Comparison of ENCODE assay signal across 18 cellular contexts in genomic region chr4:89331197-89331596, GRCh38.
DNase-seq lines count a peak whose midpoint lies in the region; ATAC-seq and TF ChIP-seq lines count a peak whose summit lies in the region.
"Had no signal": no experiment of that assay in that cellular context is flagged by ENCODE, and none has a peak within 500 bp of the region (broad histone marks: within the 10 kb centered on the region; RNA-seq: fewer than 3 reads in every experiment).

No MANE protein-coding gene starts in this region.

- H3K9ac ChIP-seq in BLaER1 treated with 17β-estradiol and CSF1 and Interleukin-3, amounts not matched to agents 10 nM and 100 nM: peak overlapping the region in 3 of 11 experiments; percentile 22 to 24 (median 23); a peak in 2 of 22 replicates
- H3K9ac ChIP-seq in OCI-LY1 (ENCODE audit: low read length): no peak overlapping the region
- H3K9ac ChIP-seq: GM23248 had no signal

- no peak for ATAC-seq in HG02938 (IDR thresholded peaks at IDR 0.05; ENCODE audit: unreplicated experiment)
- ATAC-seq: GM12878, Right ventricle myocardium inferior had no signal

- H3K9me3 ChIP-seq in BLaER1 treated with 17β-estradiol and CSF1 and Interleukin-3, amounts not matched to agents 10 nM and 100 nM (replicated peaks in 1 of 11): peaks cover 5 to 24% (median 11%) of the 10 kb centered on the region in 11 experiments; a peak in 19 of 22 replicates
- H3K9me3 ChIP-seq in OCI-LY1 (ENCODE audit: low read length) (no peaks in the 10 kb centered on the region), neutrophil (no peaks in the 10 kb centered on the region)
- H3K9me3 ChIP-seq: HAP-1, MG63, SJSA1 had no signal

- H3K79me2 ChIP-seq in OCI-LY1 (ENCODE audit: insufficient read depth, low read length): no peaks in the 10 kb centered on the region

- H3F3A ChIP-seq in OCI-LY1 (ENCODE audit: insufficient read depth, low read length): no peaks in the 10 kb centered on the region

- no peaks in the 10 kb centered on the region for H4K20me1 ChIP-seq in BLaER1 treated with 17β-estradiol and CSF1 and Interleukin-3, amounts not matched to agents 10 nM and 100 nM
- H4K20me1 ChIP-seq in OCI-LY1 (ENCODE audit: insufficient read depth, low read length): no peaks in the 10 kb centered on the region

- H2AFZ ChIP-seq in OCI-LY1 (ENCODE audit: low read length): no peak overlapping the region
- H2AFZ ChIP-seq: GM23248 had no signal

- TF ChIP-seq CTCF in HL-60 (IDR thresholded peaks at IDR 0.05; ENCODE audit: insufficient read depth, low read length) (no peak), OCI-LY1 (IDR thresholded peaks at IDR 0.05; ENCODE audit: low read length) (no peak), neutrophil (IDR thresholded peaks at IDR 0.05) (no peak)

- peak overlapping the region in 4 of 11 experiments; percentile 50 to 68 (median 58); a peak in 8 of 22 replicates for H3K27ac ChIP-seq in BLaER1 treated with 17β-estradiol and CSF1 and Interleukin-3, amounts not matched to agents 10 nM and 100 nM
- H3K27ac ChIP-seq in HL-60 (replicated peaks) (peak overlapping the region; percentile 33), OCI-LY1 (ENCODE audit: low read depth, low read length, poor library complexity, severe bottlenecking) (peak overlapping the region; percentile 12), neutrophil (peak overlapping the region; percentile 82)
- H3K27ac ChIP-seq: GM23248, SJSA1 had no signal

- no peaks in the 10 kb centered on the region for H3K9me2 ChIP-seq in OCI-LY1 (ENCODE audit: low read depth, low read length)

- no peaks in the 10 kb centered on the region for H3K36me3 ChIP-seq in BLaER1 treated with 17β-estradiol and CSF1 and Interleukin-3, amounts not matched to agents 10 nM and 100 nM
- H3K36me3 ChIP-seq in OCI-LY1 (ENCODE audit: insufficient read depth, low read length) (no peaks in the 10 kb centered on the region), neutrophil (no peaks in the 10 kb centered on the region)
- H3K36me3 ChIP-seq: HAP-1, MG63, SJSA1 had no signal

- H3K4me3 ChIP-seq in BLaER1 treated with 17β-estradiol and CSF1 and Interleukin-3, amounts not matched to agents 10 nM and 100 nM: peak overlapping the region in 1 of 10 experiments; percentile 18; a peak in 2 of 20 replicates
- H3K4me3 ChIP-seq in HL-60 (replicated peaks; ENCODE audit: insufficient read depth, low read length) (no peak overlapping the region), OCI-LY1 (ENCODE audit: low read depth, low read length, poor library complexity, severe bottlenecking) (no peak overlapping the region), neutrophil (ENCODE audit: low read depth in 1 of 2, low read length in 1 of 2) (peak overlapping the region; percentile 35 to 42)
- H3K4me3 ChIP-seq: GM12878, GM23248, HAP-1, MG63, SJSA1 had no signal

- H3K4me1 ChIP-seq in BLaER1 treated with 17β-estradiol and CSF1 and Interleukin-3, amounts not matched to agents 10 nM and 100 nM: peaks cover 0 to 81% (median 13%) of the 10 kb centered on the region in 10 experiments; a peak in 13 of 20 replicates
- H3K4me1 ChIP-seq in OCI-LY1 (ENCODE audit: insufficient read depth, low read length, severe bottlenecking) (peaks cover 25% of the 10 kb centered on the region), neutrophil (ENCODE audit: control insufficient read depth in 1 of 2, insufficient read depth in 1 of 2, low read depth in 1 of 2, low read length in 1 of 2) (peaks cover 15 to 19% of the 10 kb centered on the region in 2 experiments)
- H3K4me1 ChIP-seq: HAP-1, SJSA1 had no signal

- H3K27me3 ChIP-seq in BLaER1 treated with 17β-estradiol and CSF1 and Interleukin-3, amounts not matched to agents 10 nM and 100 nM: no peaks in the 10 kb centered on the region
- H3K27me3 ChIP-seq in HL-60 (ENCODE audit: insufficient read depth, poor library complexity, severe bottlenecking) (no peaks in the 10 kb centered on the region), OCI-LY1 (ENCODE audit: insufficient read depth, low read length) (no peaks in the 10 kb centered on the region), neutrophil (no peaks in the 10 kb centered on the region)
- H3K27me3 ChIP-seq: MG63, SJSA1 had no signal

- no peak for DNase-seq in HL-60 (ENCODE audit: low read depth in 1 of 2, low spot score in 1 of 2)
- no peak for DNase-seq in AG08395 (ENCODE audit: low spot score)
- DNase-seq in activated naive CD4-positive, alpha-beta T cell treated with anti-CD3 and anti-CD28 coated beads, Interleukin-2, amount 50 U/mL, for 16 hours: no peak
- DNase-seq: GM23248, MG63, NCI-H1105, NCI-H146, NCI-H2029, NCI-H2227 treated with DMSO at 0.1 percent for 48 hours, NCI-H510A had no signal

- H3K4me2 ChIP-seq in BLaER1 treated with 17β-estradiol and CSF1 and Interleukin-3, amounts not matched to agents 10 nM and 100 nM: peak overlapping the region in 7 of 11 experiments; percentile 26 to 80 (median 59); a peak in 11 of 22 replicates
- no peak overlapping the region for H3K4me2 ChIP-seq in OCI-LY1 (ENCODE audit: low read length)

Comparison
In these comparisons a context has a peak if more than half of its experiments do, and no peak if none do; other contexts are left out.
1. H3K4me3 ChIP-seq: peak in neutrophil (2 of 2); none in HL-60 (single experiment) and OCI-LY1 (single experiment).